ENCODE assay signal across 2 cellular contexts in genomic region chr20:14446446-14446845, GRCh38.
TF ChIP-seq lines count a peak whose summit lies in the region.

No MANE protein-coding gene starts in this region.

TF ChIP-seq in GM23338, 12 proteins besides CTCF, POLR2A, EP300 and RAD21:
- no peak for TF ChIP-seq EZH2 (IDR thresholded peaks at IDR 0.05; ENCODE audit: low read depth, unreplicated experiment)
- no peak for TF ChIP-seq ZNF462 (CRISPR knock-in tag; IDR thresholded peaks at IDR 0.05)
- no peak for TF ChIP-seq STAT1 (IDR thresholded peaks at IDR 0.05; ENCODE audit: unreplicated experiment)
- TF ChIP-seq POLR2AphosphoS5 (IDR thresholded peaks at IDR 0.05; ENCODE audit: low read depth) = no peak
- no peak for TF ChIP-seq ZNF331 (CRISPR knock-in tag; IDR thresholded peaks at IDR 0.05; ENCODE audit: low read depth)
- no peak for TF ChIP-seq ZNF114 (CRISPR knock-in tag; IDR thresholded peaks at IDR 0.05)
- no peak for TF ChIP-seq EZH2phosphoT487 (IDR thresholded peaks at IDR 0.05; ENCODE audit: unreplicated experiment)
- TF ChIP-seq, protein P1, sequence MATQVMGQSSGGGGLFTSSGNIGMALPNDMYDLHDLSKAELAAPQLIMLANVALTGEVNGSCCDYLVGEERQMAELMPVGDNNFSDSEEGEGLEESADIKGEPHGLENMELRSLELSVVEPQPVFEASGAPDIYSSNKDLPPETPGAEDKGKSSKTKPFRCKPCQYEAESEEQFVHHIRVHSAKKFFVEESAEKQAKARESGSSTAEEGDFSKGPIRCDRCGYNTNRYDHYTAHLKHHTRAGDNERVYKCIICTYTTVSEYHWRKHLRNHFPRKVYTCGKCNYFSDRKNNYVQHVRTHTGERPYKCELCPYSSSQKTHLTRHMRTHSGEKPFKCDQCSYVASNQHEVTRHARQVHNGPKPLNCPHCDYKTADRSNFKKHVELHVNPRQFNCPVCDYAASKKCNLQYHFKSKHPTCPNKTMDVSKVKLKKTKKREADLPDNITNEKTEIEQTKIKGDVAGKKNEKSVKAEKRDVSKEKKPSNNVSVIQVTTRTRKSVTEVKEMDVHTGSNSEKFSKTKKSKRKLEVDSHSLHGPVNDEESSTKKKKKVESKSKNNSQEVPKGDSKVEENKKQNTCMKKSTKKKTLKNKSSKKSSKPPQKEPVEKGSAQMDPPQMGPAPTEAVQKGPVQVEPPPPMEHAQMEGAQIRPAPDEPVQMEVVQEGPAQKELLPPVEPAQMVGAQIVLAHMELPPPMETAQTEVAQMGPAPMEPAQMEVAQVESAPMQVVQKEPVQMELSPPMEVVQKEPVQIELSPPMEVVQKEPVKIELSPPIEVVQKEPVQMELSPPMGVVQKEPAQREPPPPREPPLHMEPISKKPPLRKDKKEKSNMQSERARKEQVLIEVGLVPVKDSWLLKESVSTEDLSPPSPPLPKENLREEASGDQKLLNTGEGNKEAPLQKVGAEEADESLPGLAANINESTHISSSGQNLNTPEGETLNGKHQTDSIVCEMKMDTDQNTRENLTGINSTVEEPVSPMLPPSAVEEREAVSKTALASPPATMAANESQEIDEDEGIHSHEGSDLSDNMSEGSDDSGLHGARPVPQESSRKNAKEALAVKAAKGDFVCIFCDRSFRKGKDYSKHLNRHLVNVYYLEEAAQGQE (IDR thresholded peaks at IDR 0.05; ENCODE audit: unreplicated experiment) = no peak
- no peak for TF ChIP-seq JUNB (IDR thresholded peaks at IDR 0.05; ENCODE audit: unreplicated experiment)
- TF ChIP-seq CREB1 (CRISPR knock-in tag; IDR thresholded peaks at IDR 0.05; ENCODE audit: low read depth) = no peak

TF ChIP-seq in H1, 55 proteins besides CTCF, POLR2A, EP300 and RAD21:
- TF ChIP-seq RBBP5 (IDR thresholded peaks at IDR 0.05; ENCODE audit: borderline replicate concordance, low read depth, low read length) (no peak), EZH2 (IDR thresholded peaks at IDR 0.05; ENCODE audit: low read depth, low read length, severe bottlenecking) (no peak), SIRT6 (IDR thresholded peaks at IDR 0.05; ENCODE audit: low read length) (no peak), CHD2 (IDR thresholded peaks at IDR 0.05; ENCODE audit: low read length) (no peak), TAF1 (IDR thresholded peaks at IDR 0.05; ENCODE audit: low read depth, low read length) (no peak), MAX (IDR thresholded peaks at IDR 0.05) (no peak), ASH2L (IDR thresholded peaks at IDR 0.05; ENCODE audit: low read length) (no peak), SP2 (IDR thresholded peaks at IDR 0.05; ENCODE audit: low read length) (no peak), KDM4A (IDR thresholded peaks at IDR 0.05; ENCODE audit: low read depth, low read length, severe bottlenecking) (no peak), TEAD4 (IDR thresholded peaks at IDR 0.05; ENCODE audit: low read depth, low read length) (no peak), RNF2 (IDR thresholded peaks at IDR 0.05; ENCODE audit: borderline replicate concordance, low read depth, low read length, missing control alignments, poor library complexity, severe bottlenecking) (no peak), SAP30 (IDR thresholded peaks at IDR 0.05; ENCODE audit: insufficient read depth, insufficient replicate concordance, low read length) (no peak), ZNF274 (IDR thresholded peaks at IDR 0.05; ENCODE audit: borderline replicate concordance, extremely low read depth, low read length) (no peak), CHD7 (IDR thresholded peaks at IDR 0.05; ENCODE audit: insufficient replicate concordance, low read length) (no peak), CEBPB (IDR thresholded peaks at IDR 0.05; ENCODE audit: low read depth, low read length) (no peak), SP1 (IDR thresholded peaks at IDR 0.05; ENCODE audit: low read depth, low read length) (no peak), SRF (IDR thresholded peaks at IDR 0.05; ENCODE audit: low read depth, low read length) (no peak), POU5F1 (IDR thresholded peaks at IDR 0.05; ENCODE audit: low read depth, low read length) (no peak)
